Comparison of ENCODE assay signal across 1 cellular context in the genomic region with DNA sequence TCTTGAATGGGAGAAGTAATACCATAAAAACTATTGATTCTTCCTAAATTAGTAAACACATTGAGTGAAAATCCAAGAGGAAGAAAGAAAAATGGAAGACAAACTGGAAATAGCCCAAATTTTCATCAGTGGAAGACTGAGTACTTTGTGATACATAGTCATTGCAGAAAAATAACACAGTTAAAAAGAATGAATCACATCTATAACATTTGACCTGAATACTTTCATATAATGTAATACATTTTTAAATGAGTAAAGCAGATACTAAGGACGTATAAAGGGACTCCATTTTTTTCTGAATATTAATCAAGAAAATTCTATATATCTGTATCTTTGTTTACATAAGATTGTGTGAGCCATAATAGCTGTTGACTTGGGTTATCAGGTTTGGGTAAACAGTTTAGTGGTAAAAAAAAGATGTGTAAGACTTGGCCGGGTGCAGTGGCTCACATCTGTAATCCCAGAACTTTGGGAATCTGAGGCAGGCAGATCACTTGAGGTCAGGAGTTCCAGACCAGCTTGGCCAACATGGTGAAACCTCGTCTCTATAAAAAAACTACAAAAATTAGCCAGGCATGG.
TF ChIP-seq lines count a peak whose summit lies in the region.

No MANE protein-coding gene starts in this region.

TF ChIP-seq in HepG2, 621 proteins besides CTCF, POLR2A, EP300 and RAD21:
- TF ChIP-seq TAF1 (CRISPR knock-in tag; IDR thresholded peaks at IDR 0.05) = no peak
- TF ChIP-seq, protein P1, sequence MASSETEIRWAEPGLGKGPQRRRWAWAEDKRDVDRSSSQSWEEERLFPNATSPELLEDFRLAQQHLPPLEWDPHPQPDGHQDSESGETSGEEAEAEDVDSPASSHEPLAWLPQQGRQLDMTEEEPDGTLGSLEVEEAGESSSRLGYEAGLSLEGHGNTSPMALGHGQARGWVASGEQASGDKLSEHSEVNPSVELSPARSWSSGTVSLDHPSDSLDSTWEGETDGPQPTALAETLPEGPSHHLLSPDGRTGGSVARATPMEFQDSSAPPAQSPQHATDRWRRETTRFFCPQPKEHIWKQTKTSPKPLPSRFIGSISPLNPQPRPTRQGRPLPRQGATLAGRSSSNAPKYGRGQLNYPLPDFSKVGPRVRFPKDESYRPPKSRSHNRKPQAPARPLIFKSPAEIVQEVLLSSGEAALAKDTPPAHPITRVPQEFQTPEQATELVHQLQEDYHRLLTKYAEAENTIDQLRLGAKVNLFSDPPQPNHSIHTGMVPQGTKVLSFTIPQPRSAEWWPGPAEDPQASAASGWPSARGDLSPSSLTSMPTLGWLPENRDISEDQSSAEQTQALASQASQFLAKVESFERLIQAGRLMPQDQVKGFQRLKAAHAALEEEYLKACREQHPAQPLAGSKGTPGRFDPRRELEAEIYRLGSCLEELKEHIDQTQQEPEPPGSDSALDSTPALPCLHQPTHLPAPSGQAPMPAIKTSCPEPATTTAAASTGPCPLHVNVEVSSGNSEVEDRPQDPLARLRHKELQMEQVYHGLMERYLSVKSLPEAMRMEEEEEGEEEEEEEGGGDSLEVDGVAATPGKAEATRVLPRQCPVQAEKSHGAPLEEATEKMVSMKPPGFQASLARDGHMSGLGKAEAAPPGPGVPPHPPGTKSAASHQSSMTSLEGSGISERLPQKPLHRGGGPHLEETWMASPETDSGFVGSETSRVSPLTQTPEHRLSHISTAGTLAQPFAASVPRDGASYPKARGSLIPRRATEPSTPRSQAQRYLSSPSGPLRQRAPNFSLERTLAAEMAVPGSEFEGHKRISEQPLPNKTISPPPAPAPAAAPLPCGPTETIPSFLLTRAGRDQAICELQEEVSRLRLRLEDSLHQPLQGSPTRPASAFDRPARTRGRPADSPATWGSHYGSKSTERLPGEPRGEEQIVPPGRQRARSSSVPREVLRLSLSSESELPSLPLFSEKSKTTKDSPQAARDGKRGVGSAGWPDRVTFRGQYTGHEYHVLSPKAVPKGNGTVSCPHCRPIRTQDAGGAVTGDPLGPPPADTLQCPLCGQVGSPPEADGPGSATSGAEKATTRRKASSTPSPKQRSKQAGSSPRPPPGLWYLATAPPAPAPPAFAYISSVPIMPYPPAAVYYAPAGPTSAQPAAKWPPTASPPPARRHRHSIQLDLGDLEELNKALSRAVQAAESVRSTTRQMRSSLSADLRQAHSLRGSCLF (CRISPR knock-in tag; IDR thresholded peaks at IDR 0.05; ENCODE audit: borderline replicate concordance) = no peak
- no peak for TF ChIP-seq CREM (IDR thresholded peaks at IDR 0.05)
- no peak for TF ChIP-seq CREM (CRISPR knock-in tag; IDR thresholded peaks at IDR 0.05)
- no peak for TF ChIP-seq ZMYM3 (CRISPR knock-in tag; IDR thresholded peaks at IDR 0.05)
- no peak for TF ChIP-seq KDM6A (CRISPR knock-in tag; IDR thresholded peaks at IDR 0.05; ENCODE audit: low read depth)
- TF ChIP-seq, protein P2, sequence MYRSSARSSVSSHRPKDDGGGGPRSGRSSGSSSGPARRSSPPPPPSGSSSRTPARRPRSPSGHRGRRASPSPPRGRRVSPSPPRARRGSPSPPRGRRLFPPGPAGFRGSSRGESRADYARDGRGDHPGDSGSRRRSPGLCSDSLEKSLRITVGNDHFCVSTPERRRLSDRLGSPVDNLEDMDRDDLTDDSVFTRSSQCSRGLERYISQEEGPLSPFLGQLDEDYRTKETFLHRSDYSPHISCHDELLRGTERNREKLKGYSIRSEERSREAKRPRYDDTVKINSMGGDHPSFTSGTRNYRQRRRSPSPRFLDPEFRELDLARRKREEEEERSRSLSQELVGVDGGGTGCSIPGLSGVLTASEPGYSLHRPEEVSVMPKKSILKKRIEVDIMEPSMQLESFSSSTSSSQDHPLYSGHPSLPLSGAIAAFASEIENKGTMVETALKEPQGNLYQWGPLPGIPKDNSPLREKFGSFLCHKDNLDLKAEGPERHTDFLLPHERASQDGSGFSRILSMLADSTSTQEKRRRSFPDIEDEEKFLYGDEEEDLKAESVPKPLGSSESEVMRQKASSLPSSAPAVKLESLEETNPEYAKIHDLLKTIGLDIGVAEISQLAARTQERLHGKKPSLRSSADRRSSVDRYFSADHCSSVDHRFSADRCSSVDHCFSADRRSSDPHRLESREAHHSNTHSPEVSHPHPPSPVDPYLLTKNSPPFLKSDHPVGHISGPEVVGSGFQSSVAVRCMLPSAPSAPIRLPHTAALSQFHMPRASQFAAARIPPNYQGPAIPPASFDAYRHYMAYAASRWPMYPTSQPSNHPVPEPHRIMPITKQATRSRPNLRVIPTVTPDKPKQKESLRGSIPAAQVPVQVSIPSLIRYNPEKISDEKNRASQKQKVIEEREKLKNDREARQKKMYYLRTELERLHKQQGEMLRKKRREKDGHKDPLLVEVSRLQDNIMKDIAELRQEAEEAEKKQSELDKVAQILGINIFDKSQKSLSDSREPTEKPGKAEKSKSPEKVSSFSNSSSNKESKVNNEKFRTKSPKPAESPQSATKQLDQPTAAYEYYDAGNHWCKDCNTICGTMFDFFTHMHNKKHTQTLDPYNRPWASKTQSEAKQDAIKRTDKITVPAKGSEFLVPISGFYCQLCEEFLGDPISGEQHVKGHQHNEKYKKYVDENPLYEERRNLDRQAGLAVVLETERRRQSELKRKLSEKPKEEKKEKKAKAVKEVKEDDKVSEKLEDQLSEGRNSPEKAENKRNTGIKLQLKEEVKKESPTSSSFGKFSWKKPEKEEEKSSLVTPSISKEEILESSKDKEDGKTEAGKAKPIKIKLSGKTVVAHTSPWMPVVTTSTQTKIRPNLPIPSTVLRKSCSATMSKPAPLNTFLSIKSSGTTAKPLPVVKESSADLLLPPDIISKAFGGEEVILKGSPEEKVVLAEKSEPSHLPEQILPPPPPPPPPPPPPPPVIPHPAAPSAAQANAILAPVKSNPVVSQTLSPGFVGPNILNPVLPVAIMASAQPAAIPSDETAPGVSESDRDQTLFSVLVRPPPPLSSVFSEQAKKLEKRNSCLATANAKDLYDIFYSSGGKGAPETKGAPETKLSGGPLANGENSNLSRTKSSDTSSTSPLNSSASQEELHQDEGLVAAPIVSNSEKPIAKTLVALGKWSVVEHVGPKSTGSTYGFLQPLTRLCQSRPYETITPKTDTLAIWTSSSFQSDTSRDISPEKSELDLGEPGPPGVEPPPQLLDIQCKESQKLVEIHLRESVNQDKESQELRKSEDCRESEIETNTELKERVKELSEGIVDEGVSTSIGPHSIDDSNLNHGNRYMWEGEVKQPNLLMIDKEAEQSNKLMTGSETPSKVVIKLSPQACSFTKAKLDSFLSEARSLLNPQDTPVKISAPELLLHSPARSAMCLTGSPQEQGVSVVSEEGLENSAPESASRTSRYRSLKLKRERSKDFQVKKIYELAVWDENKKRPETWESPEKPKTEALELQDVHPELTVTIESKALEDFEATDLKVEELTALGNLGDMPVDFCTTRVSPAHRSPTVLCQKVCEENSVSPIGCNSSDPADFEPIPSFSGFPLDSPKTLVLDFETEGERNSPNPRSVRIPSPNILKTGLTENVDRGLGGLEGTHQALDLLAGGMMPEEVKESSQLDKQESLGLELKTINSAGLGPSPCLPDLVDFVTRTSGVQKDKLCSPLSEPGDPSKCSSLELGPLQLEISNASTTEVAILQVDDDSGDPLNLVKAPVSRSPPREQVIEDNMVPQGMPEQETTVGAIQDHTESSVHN (CRISPR knock-in tag; IDR thresholded peaks at IDR 0.05) = no peak
- peak; percentile 61; the same call in 1 of the 2 replicates for TF ChIP-seq FOXA1 (IDR thresholded peaks at IDR 0.05)
- no peak for TF ChIP-seq FOXA1 (CRISPR knock-in tag; IDR thresholded peaks at IDR 0.05)
- TF ChIP-seq RARA (CRISPR knock-in tag; IDR thresholded peaks at IDR 0.05) = no peak
- peak; percentile 23; the same call in 1 of the 2 replicates for TF ChIP-seq ZNF460 (CRISPR knock-in tag; IDR thresholded peaks at IDR 0.05; ENCODE audit: borderline replicate concordance)
- no peak for TF ChIP-seq TRIM24 (CRISPR knock-in tag; IDR thresholded peaks at IDR 0.05)
- TF ChIP-seq RAD51 (IDR thresholded peaks at IDR 0.05; ENCODE audit: borderline replicate concordance) = no peak
- no peak for TF ChIP-seq SMARCE1 (IDR thresholded peaks at IDR 0.05; ENCODE audit: borderline replicate concordance)
- no peak for TF ChIP-seq HDAC2 (CRISPR knock-in tag; IDR thresholded peaks at IDR 0.05)
